In the genomic region with DNA sequence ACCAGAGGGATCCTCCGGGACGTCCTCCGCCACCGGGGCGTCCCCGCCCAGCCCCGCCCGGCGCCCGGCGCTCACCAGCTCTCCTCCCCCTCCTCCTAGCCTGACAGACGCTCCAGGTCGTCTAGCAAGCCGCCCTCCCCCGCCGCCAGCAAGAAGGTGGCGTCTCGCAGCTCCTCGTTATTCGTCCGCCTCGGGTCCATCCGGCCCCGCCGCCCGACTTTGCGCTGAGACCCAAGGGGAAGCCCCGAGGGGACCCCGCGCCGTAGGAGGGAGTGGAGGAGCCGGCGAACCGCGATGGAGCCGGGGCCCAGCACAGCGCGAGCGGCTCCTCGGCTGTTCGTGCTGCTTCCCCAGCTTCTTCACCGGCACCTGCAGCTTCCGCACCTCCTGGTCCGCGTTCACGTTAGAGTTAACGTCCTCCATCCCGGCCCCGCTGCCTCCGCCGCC, we compare ENCODE assay signal across 8 cellular contexts. TPM values are rescaled to one million over a fixed set of nuclear protein-coding genes. Genes with fewer than 3 reads are reported as not detected.
DNase-seq lines count a peak whose midpoint lies in the region; ATAC-seq and TF ChIP-seq lines count a peak whose summit lies in the region.

No MANE protein-coding gene starts in this region.

- peak overlapping the region; percentile 85 to 97 (median 93) for H3K9ac ChIP-seq in BLaER1 treated with 17β-estradiol and CSF1 and Interleukin-3, amounts not matched to agents 10 nM and 100 nM

- 0 to 1% methylated on average over 5 to 47 of the region's 51 CpGs for WGBS in testis, 2 donors

- no peaks in the 10 kb centered on the region; a peak in 1 of 22 replicates for H3K27me3 ChIP-seq in BLaER1 treated with 17β-estradiol and CSF1 and Interleukin-3, amounts not matched to agents 10 nM and 100 nM
- H3K27me3 ChIP-seq in neutrophil (no peaks in the 10 kb centered on the region), testis (no peaks in the 10 kb centered on the region)

- peaks cover 0 to 7% (median 0%) of the 10 kb centered on the region in 11 experiments; a peak in 5 of 22 replicates for H4K20me1 ChIP-seq in BLaER1 treated with 17β-estradiol and CSF1 and Interleukin-3, amounts not matched to agents 10 nM and 100 nM

- intact Hi-C loops in testis (cut with DNase I; ENCODE audit: low total_unique reads): no loop called here

- H3K4me3 ChIP-seq in BLaER1 treated with 17β-estradiol and CSF1 and Interleukin-3, amounts not matched to agents 10 nM and 100 nM: peak overlapping the region; percentile 82 to 99 (median 94)
- peak overlapping the region; percentile 93 to 100 for H3K4me3 ChIP-seq in neutrophil (ENCODE audit: low read depth in 1 of 2, low read length in 1 of 2)
- H3K4me3 ChIP-seq in testis: peak overlapping the region; percentile 80 to 88

- no peak for TF ChIP-seq CTCF in neutrophil (IDR thresholded peaks at IDR 0.05)
- TF ChIP-seq CTCF in testis (IDR thresholded peaks at IDR 0.05): no peak

- H3K4me1 ChIP-seq in BLaER1 treated with 17β-estradiol and CSF1 and Interleukin-3, amounts not matched to agents 10 nM and 100 nM: peaks cover 7 to 17% (median 12%) of the 10 kb centered on the region in 10 experiments
- H3K4me1 ChIP-seq in neutrophil (ENCODE audit: control insufficient read depth in 1 of 2, insufficient read depth in 1 of 2, low read depth in 1 of 2, low read length in 1 of 2) (peaks cover 42 to 48% of the 10 kb centered on the region in 2 experiments), testis (peaks cover 10% of the 10 kb centered on the region)

- ATAC-seq in GM19372 (IDR thresholded peaks at IDR 0.05; ENCODE audit: low read depth, unreplicated experiment) (peak; percentile 32), HG03469 (IDR thresholded peaks at IDR 0.05; ENCODE audit: unreplicated experiment) (peak; percentile 21)

- no peak for TF ChIP-seq POLR2A in testis (IDR thresholded peaks at IDR 0.05)

- DNase-seq in RKO (ENCODE audit: low spot score): peak; percentile 61
- DNase-seq in activated gamma-delta T cell treated with Interleukin-2 at 50 U/mL for 16 hours: peak; percentile 63
- DNase-seq in foreskin melanocyte: peak; percentile 44
- DNase-seq in testis: peak; percentile 72

- H3K9me3 ChIP-seq in BLaER1 treated with 17β-estradiol and CSF1 and Interleukin-3, amounts not matched to agents 10 nM and 100 nM (replicated peaks in 1 of 11): peaks cover 43 to 79% (median 59%) of the 10 kb centered on the region in 11 experiments
- H3K9me3 ChIP-seq in neutrophil: no peaks in the 10 kb centered on the region
- H3K9me3 ChIP-seq in testis: no peaks in the 10 kb centered on the region

- peak overlapping the region; percentile 73 to 96 (median 94) for H3K27ac ChIP-seq in BLaER1 treated with 17β-estradiol and CSF1 and Interleukin-3, amounts not matched to agents 10 nM and 100 nM
- peak overlapping the region; percentile 97 for H3K27ac ChIP-seq in neutrophil
- peak overlapping the region; percentile 86 to 91 for H3K27ac ChIP-seq in testis

- H3K4me2 ChIP-seq in BLaER1 treated with 17β-estradiol and CSF1 and Interleukin-3, amounts not matched to agents 10 nM and 100 nM: peak overlapping the region; percentile 78 to 94 (median 90)

- H3K36me3 ChIP-seq in BLaER1 treated with 17β-estradiol and CSF1 and Interleukin-3, amounts not matched to agents 10 nM and 100 nM: peaks cover 33 to 40% (median 39%) of the 10 kb centered on the region in 11 experiments
- peaks cover 27% of the 10 kb centered on the region for H3K36me3 ChIP-seq in neutrophil
- H3K36me3 ChIP-seq in testis (ENCODE audit: low read depth, missing control alignments): no peaks in the 10 kb centered on the region

RNA-seq across cellular contexts. Expression of gene MTHFS, which starts 26.3 kb away (rescaled TPM):
- total RNA-seq in testis: 10 to 100 TPM; 32.5 to 44.2 TPM
- polyA plus RNA-seq in testis (ENCODE audit: insufficient read depth, low read depth, low replicate concordance): 24.9 TPM

RNA-seq across cellular contexts. Expression of gene BCL2A1, which starts 47.9 kb away (rescaled TPM):
- not detected for total RNA-seq in testis
- 2.3 TPM for polyA plus RNA-seq in testis (ENCODE audit: insufficient read depth, low read depth, low replicate concordance)

Comparison
In these comparisons a context has a peak if more than half of its experiments do, and no peak if none do; other contexts are left out.
1. Peak in every context shown above with its lines: DNase-seq, ATAC-seq, H3K4me3 ChIP-seq and H3K27ac ChIP-seq.